Comparison of ENCODE assay signal across 8 cellular contexts in genomic region chr17:81238815-81239713, GRCh38. TPM values are rescaled to one million over a fixed set of nuclear protein-coding genes. Genes with fewer than 3 reads are reported as not detected.
DNase-seq lines count a peak whose midpoint lies in the region; ATAC-seq, FAIRE-seq and TF ChIP-seq lines count a peak whose summit lies in the region.

Gene NDUFAF8 (plus strand): TSS chr17:81239318. CDS start chr17:81239364, 46 bp downstream.
Gene TEPSIN (minus strand): TSS chr17:81239055. CDS start chr17:81239033, 22 bp downstream.

- no peaks in the 10 kb centered on the region for H3K27me3 ChIP-seq in Loucy (ENCODE audit: insufficient read depth, low read length, poor library complexity, severe bottlenecking)

- no peak for FAIRE-seq in H54 (lab: Jason Lieb, UNC)

- H3K4me3 Mint-ChIP-seq in natural killer cell = peak within 1 kb of the TSS; percentile 94

- TF ChIP-seq CTCF in Loucy (conservative IDR thresholded peaks at IDR 0.05; ENCODE audit: low read length) = no peak
- no peak for TF ChIP-seq CTCF in natural killer cell (IDR thresholded peaks at IDR 0.05)

- TF ChIP-seq POLR2A in H54 (IDR thresholded peaks at IDR 0.05; ENCODE audit: low read depth, low read length) (peak; percentile 61), Raji (IDR thresholded peaks at IDR 0.05; ENCODE audit: insufficient read depth, low read depth, low read length) (peak; percentile 66)

- no peaks in the 10 kb centered on the region for H3F3A ChIP-seq in Loucy (ENCODE audit: low read depth)

- H2AFZ ChIP-seq in Loucy (ENCODE audit: low read length) = peak within 1 kb of the TSS; percentile 90

- H3K9me3 ChIP-seq in Loucy (ENCODE audit: insufficient read depth, low read depth, low read length) = no peaks in the 10 kb centered on the region

- peaks cover 28 to 49% of the 10 kb centered on the region in 2 donors for H3K4me1 Mint-ChIP-seq in natural killer cell

- DNase-seq in EL (peak; percentile 100), H54 (ENCODE audit: insufficient read length, low spot score) (peak; percentile 100), fibroblast of peridontal ligament (ENCODE audit: extremely low read depth) (peak; percentile 99), natural killer cell (peak; percentile 96)
- peak; percentile 90 for DNase-seq in activated T-helper 9 cell treated with anti-CD3 and anti-CD28 coated beads, Interleukin-2, amount 50 U/mL, for 16 hours (ENCODE audit: low read depth)
- peak; percentile 96 for DNase-seq in stimulated activated naive CD4-positive, alpha-beta T cell treated with Interleukin-2 at 50 U/mL for 16 hours (lab: John Stamatoyannopoulos, UW)

- intact Hi-C loops in natural killer cell (cut with micrococcal nuclease) = loop anchor here (1.0 kb wide), 1 partner anchor 16 kb away; no protein-coding TSS in a partner anchor

- H3K27me3 Mint-ChIP-seq in natural killer cell (ENCODE audit: low read depth in 2 of 2) = no peaks in the 10 kb centered on the region

- H3K79me2 ChIP-seq in Loucy (ENCODE audit: insufficient read depth, low read length) = peaks cover 59% of the 10 kb centered on the region

- peak within 1 kb of the TSS; percentile 97 for H3K4me2 ChIP-seq in Loucy (ENCODE audit: low read depth, low read length, poor library complexity, severe bottlenecking)

- H4K20me1 ChIP-seq in Loucy (ENCODE audit: insufficient read depth, low read length, poor library complexity, severe bottlenecking) = peaks cover 22% of the 10 kb centered on the region

- H3K4me3 ChIP-seq in Loucy (ENCODE audit: low read length, poor library complexity, severe bottlenecking) = peak within 1 kb of the TSS; percentile 95

- no peaks in the 10 kb centered on the region for H3K36me3 ChIP-seq in Loucy (ENCODE audit: insufficient read depth, low read length)

- H3K36me3 Mint-ChIP-seq in natural killer cell = no peaks in the 10 kb centered on the region

- H3K4me1 ChIP-seq in Loucy (ENCODE audit: insufficient read depth, low read length, poor library complexity, severe bottlenecking) = peaks cover 35% of the 10 kb centered on the region

- H3K9ac ChIP-seq in Loucy (ENCODE audit: low read depth, low read length, poor library complexity, severe bottlenecking) = peak within 1 kb of the TSS; percentile 90

- ATAC-seq in natural killer cell = peak; percentile 93 to 98 (median 93)

- H3K9me2 ChIP-seq in Loucy (replicated peaks; ENCODE audit: low read depth, low read length) = no peaks in the 10 kb centered on the region

- H3K27ac Mint-ChIP-seq in natural killer cell = peak within 1 kb of the TSS; percentile 76 to 90

- H3K9me3 Mint-ChIP-seq in natural killer cell = no peaks in the 10 kb centered on the region

RNA-seq across cellular contexts. Expression of gene NDUFAF8, which starts in this region (rescaled TPM):
- total RNA-seq in natural killer cell = 10 to 100 TPM; 28.6 to 36.4 (median 34.9) TPM

RNA-seq across cellular contexts. Expression of gene TEPSIN, which starts in this region (rescaled TPM):
- total RNA-seq in natural killer cell = 100 to 1,000 TPM in 2 of 3 donors, 10 to 100 TPM in 1; 89.8 to 137 (median 126) TPM

Comparison
In these comparisons a context has a peak if more than half of its experiments do, and no peak if none do; other contexts are left out.
1. Peak in every context shown above with its lines: DNase-seq, ATAC-seq and H3K4me3 ChIP-seq.